Comparison of ENCODE assay signal across 8 cellular contexts in the genomic region with DNA sequence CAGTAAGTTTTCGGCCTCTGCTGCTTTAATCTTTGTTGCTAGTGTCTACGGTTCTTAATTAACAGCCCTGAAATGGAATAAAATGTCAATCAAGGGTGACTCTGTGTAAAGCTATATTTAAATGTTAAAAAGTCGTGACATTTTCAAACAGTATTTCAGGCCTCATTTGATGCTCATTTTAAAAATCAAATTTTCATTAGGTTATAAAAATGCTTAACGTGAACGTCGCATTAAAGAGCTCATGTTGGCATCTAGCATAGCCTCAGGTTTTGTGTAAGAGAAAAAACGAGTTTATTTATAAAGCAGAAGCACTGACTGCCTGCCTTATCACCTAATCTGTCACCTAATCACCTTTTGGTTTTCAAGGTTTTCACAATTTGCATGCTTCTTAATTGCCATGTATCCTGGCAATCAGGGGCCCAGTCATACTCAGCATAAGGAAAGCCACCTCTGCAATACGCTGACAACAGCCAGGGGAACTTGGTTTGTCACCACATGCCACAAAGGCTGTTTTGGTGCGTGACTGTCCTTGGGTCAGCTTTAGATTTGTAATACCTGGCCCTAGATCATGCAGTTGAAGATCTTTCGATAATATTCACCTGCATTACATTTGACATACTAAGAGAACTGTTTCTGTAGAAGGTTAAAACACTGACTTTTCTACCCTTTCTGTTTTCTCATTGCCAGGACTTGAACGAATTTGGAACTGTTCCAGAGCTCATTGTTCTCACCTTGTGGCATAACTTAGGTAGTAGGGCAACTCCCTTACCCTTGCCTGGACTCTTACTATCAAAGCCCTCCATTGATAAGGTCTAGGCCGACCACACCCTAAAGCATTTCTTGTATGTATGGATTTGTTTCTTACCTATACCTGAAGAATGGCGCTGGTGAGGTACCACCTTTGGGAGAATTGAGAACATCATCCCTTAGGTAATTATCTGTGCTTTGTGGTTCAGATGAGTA.
DNase-seq lines count a peak whose midpoint lies in the region; ATAC-seq and TF ChIP-seq lines count a peak whose summit lies in the region.

No MANE protein-coding gene starts in this region.

- H3K4me3 ChIP-seq in hepatocyte = no peak overlapping the region
- no peak overlapping the region for H3K4me3 ChIP-seq in thyroid gland (replicated peaks in 1 of 3)

- peak overlapping the region; percentile 3 for H3K4me2 ChIP-seq in hepatocyte

- WGBS in hepatocyte (ENCODE audit: low lambda C conversion rate, missing lambda C conversion rate) = 55% methylated on average over 13 of the region's 13 CpGs
- WGBS in thyroid gland, 2 donors = 57 to 60% methylated on average over 13 of the region's 13 CpGs

- H3K27ac ChIP-seq in VCaP = 0 out of 2 replicates have a peak overlapping the region, but pooled peaks have one; percentile 9
- peak overlapping the region; percentile 91 for H3K27ac ChIP-seq in hepatocyte
- H3K27ac ChIP-seq in thyroid gland = peak overlapping the region in 2 of 3 donors; percentile 74 to 86

- TF ChIP-seq CTCF in VCaP (conservative IDR thresholded peaks at IDR 0.05) (peak; percentile 34), hepatocyte (IDR thresholded peaks at IDR 0.05; ENCODE audit: poor library complexity) (no peak), thyroid gland (IDR thresholded peaks at IDR 0.05) (peak in 1 of 6 experiments; percentile 7)

- H3K4me1 ChIP-seq in hepatocyte (ENCODE audit: insufficient read depth) (peaks cover 24% of the 10 kb centered on the region), thyroid gland (peaks cover 19 to 25% of the 10 kb centered on the region in 2 donors)

- peak; percentile 72 for DNase-seq in activated CD4-positive, alpha-beta T cell treated with anti-CD3 and anti-CD28 coated beads for 48 hours
- no peak for DNase-seq in activated CD4-positive, alpha-beta T cell treated with anti-CD3 and anti-CD28 coated beads, Interleukin-2, amount 50 U/mL, for 1 hour
- DNase-seq in hepatocyte (ENCODE audit: low spot score) (no peak), thyroid gland (no peak), KG1 (lab: John Stamatoyannopoulos, UW) (no peak)

- H3K9me3 ChIP-seq in hepatocyte (ENCODE audit: low read depth) = no peaks in the 10 kb centered on the region
- no peaks in the 10 kb centered on the region for H3K9me3 ChIP-seq in thyroid gland

- intact Hi-C loops in thyroid gland (cut with DNase I) = loop anchor here (10.0 kb wide), 2 partner anchors 130 to 900 kb away; no protein-coding TSS in a partner anchor

- H3K36me3 ChIP-seq in hepatocyte (replicated peaks; ENCODE audit: insufficient read depth, low read depth) = no peaks in the 10 kb centered on the region
- H3K36me3 ChIP-seq in thyroid gland = no peaks in the 10 kb centered on the region

- no peak for TF ChIP-seq POLR2A in thyroid gland (IDR thresholded peaks at IDR 0.05)

- H3K9me2 ChIP-seq in hepatocyte (replicated peaks; ENCODE audit: insufficient read depth) = no peaks in the 10 kb centered on the region

- H3K27me3 ChIP-seq in hepatocyte (no peaks in the 10 kb centered on the region), thyroid gland (no peaks in the 10 kb centered on the region)

- ATAC-seq in HG03095 (IDR thresholded peaks at IDR 0.05; ENCODE audit: unreplicated experiment) (no peak), GM19324 (IDR thresholded peaks at IDR 0.05; ENCODE audit: low FRiP score, unreplicated experiment) (no peak)

- no peak overlapping the region for H2AFZ ChIP-seq in hepatocyte

- no peaks in the 10 kb centered on the region for H3K79me2 ChIP-seq in hepatocyte

- no peaks in the 10 kb centered on the region for H4K20me1 ChIP-seq in hepatocyte (ENCODE audit: insufficient read depth, poor library complexity, severe bottlenecking)

Comparison
In these comparisons a context has a peak if more than half of its experiments do, and no peak if none do; other contexts are left out.
1. H3K27ac ChIP-seq: peak in every context shown above with its lines; median percentile 91 in hepatocyte; 80 in thyroid gland; 9 in VCaP.